1 cellular context compared by ENCODE assay signal in the genomic region with DNA sequence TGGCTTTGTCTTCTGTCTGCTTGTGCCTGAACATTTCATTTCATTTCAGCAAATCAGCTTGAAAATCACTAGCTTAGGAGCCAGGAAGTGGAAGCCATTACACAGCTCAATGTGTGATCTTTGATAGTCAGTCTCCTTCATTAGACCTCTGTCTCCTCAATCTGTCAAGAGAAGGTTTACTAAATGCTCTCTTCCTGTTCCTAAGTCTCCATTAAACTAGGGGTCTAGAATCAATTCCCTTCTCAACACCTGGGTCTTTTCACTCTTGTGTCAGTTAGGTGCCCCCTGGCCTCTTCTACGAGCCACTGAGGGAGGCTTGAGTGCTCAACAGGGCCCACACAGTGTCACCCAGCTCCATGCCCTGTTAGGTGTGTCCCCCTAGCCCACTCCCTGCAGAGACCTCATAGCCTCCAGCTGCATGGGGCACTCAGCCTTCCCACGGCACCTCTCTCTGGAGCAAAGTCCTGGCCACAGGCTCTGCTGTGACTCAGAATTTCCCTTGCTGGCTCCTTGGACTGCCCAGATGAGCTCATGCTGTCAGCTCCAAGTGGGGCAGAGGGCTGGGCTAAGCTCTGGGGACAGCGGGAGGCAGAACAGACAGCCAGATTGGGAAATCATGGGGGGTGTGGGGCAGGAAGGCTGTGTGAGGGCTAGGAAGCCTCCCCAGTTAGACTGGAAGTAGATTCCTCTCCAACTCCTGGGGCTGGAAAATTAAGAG.
A peak's percentile ranks its signal among the peaks of the same experiment; 100 is the strongest.
TF ChIP-seq lines count a peak whose summit lies in the region.

No MANE protein-coding gene starts in this region.

TF ChIP-seq in A549, 52 proteins besides CTCF, POLR2A, EP300 and RAD21 (continued from another document):
- TF ChIP-seq, protein P1, sequence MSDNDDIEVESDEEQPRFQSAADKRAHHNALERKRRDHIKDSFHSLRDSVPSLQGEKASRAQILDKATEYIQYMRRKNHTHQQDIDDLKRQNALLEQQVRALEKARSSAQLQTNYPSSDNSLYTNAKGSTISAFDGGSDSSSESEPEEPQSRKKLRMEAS (IDR thresholded peaks at IDR 0.05): peak; percentile 63
- TF ChIP-seq RARB (CRISPR knock-in tag; IDR thresholded peaks at IDR 0.05): no peak
- TF ChIP-seq TFCP2L1 (CRISPR knock-in tag; IDR thresholded peaks at IDR 0.05): no peak
- TF ChIP-seq RFX5 (IDR thresholded peaks at IDR 0.05): no peak
- TF ChIP-seq, protein P2, sequence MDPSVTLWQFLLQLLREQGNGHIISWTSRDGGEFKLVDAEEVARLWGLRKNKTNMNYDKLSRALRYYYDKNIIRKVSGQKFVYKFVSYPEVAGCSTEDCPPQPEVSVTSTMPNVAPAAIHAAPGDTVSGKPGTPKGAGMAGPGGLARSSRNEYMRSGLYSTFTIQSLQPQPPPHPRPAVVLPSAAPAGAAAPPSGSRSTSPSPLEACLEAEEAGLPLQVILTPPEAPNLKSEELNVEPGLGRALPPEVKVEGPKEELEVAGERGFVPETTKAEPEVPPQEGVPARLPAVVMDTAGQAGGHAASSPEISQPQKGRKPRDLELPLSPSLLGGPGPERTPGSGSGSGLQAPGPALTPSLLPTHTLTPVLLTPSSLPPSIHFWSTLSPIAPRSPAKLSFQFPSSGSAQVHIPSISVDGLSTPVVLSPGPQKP (IDR thresholded peaks at IDR 0.05; ENCODE audit: low read depth, low read length): no peak
- no peak for TF ChIP-seq FOSB (CRISPR knock-in tag; IDR thresholded peaks at IDR 0.05)
- TF ChIP-seq ZNF302 (CRISPR knock-in tag; IDR thresholded peaks at IDR 0.05): no peak
- TF ChIP-seq RNF2 (IDR thresholded peaks at IDR 0.05; ENCODE audit: borderline replicate concordance, low read depth): no peak
- peak; percentile 71; the same call in 1 of the 2 replicates for TF ChIP-seq GATA3 (IDR thresholded peaks at IDR 0.05; ENCODE audit: borderline replicate concordance)
- TF ChIP-seq MAZ (IDR thresholded peaks at IDR 0.05; ENCODE audit: borderline replicate concordance, low read depth, low read length): no peak
- TF ChIP-seq FOSL2 (IDR thresholded peaks at IDR 0.05): peak; percentile 78
- TF ChIP-seq FOSL2 (CRISPR knock-in tag; IDR thresholded peaks at IDR 0.05): peak; percentile 97
- TF ChIP-seq HOXB13 (CRISPR knock-in tag; IDR thresholded peaks at IDR 0.05; ENCODE audit: low read depth): no peak
- no peak for TF ChIP-seq CHD2 (IDR thresholded peaks at IDR 0.05; ENCODE audit: low read length, partially characterized antibody)
- TF ChIP-seq NR3C1 (IDR thresholded peaks at IDR 0.05): no peak
- no peak for TF ChIP-seq ZC3H11A (IDR thresholded peaks at IDR 0.05)
- TF ChIP-seq CBX2 (IDR thresholded peaks at IDR 0.05; ENCODE audit: borderline replicate concordance, low read depth): no peak
- no peak for TF ChIP-seq ESRRA (IDR thresholded peaks at IDR 0.05; ENCODE audit: borderline replicate concordance, low read length)
- peak; percentile 46; the same call in 1 of the 2 replicates for TF ChIP-seq MYC (IDR thresholded peaks at IDR 0.05; ENCODE audit: borderline replicate concordance, low read length)
- TF ChIP-seq, protein P3, sequence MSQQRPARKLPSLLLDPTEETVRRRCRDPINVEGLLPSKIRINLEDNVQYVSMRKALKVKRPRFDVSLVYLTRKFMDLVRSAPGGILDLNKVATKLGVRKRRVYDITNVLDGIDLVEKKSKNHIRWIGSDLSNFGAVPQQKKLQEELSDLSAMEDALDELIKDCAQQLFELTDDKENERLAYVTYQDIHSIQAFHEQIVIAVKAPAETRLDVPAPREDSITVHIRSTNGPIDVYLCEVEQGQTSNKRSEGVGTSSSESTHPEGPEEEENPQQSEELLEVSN (IDR thresholded peaks at IDR 0.05; ENCODE audit: borderline replicate concordance, low read depth): no peak
- TF ChIP-seq JUN (IDR thresholded peaks at IDR 0.05): peak in 1 of 2 experiments; percentile 86; a peak in 3 of 5 replicates
- no peak for TF ChIP-seq TP53 (CRISPR knock-in tag; IDR thresholded peaks at IDR 0.05)
- peak; percentile 89 to 98 for TF ChIP-seq CEBPB (IDR thresholded peaks at IDR 0.05)
- TF ChIP-seq HEYL (CRISPR knock-in tag; IDR thresholded peaks at IDR 0.05): 0 out of 2 replicates have a peak, but pooled peaks have one; percentile 29
- TF ChIP-seq, protein P4, sequence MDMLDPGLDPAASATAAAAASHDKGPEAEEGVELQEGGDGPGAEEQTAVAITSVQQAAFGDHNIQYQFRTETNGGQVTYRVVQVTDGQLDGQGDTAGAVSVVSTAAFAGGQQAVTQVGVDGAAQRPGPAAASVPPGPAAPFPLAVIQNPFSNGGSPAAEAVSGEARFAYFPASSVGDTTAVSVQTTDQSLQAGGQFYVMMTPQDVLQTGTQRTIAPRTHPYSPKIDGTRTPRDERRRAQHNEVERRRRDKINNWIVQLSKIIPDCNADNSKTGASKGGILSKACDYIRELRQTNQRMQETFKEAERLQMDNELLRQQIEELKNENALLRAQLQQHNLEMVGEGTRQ (IDR thresholded peaks at IDR 0.05): no peak
- TF ChIP-seq, protein P5, sequence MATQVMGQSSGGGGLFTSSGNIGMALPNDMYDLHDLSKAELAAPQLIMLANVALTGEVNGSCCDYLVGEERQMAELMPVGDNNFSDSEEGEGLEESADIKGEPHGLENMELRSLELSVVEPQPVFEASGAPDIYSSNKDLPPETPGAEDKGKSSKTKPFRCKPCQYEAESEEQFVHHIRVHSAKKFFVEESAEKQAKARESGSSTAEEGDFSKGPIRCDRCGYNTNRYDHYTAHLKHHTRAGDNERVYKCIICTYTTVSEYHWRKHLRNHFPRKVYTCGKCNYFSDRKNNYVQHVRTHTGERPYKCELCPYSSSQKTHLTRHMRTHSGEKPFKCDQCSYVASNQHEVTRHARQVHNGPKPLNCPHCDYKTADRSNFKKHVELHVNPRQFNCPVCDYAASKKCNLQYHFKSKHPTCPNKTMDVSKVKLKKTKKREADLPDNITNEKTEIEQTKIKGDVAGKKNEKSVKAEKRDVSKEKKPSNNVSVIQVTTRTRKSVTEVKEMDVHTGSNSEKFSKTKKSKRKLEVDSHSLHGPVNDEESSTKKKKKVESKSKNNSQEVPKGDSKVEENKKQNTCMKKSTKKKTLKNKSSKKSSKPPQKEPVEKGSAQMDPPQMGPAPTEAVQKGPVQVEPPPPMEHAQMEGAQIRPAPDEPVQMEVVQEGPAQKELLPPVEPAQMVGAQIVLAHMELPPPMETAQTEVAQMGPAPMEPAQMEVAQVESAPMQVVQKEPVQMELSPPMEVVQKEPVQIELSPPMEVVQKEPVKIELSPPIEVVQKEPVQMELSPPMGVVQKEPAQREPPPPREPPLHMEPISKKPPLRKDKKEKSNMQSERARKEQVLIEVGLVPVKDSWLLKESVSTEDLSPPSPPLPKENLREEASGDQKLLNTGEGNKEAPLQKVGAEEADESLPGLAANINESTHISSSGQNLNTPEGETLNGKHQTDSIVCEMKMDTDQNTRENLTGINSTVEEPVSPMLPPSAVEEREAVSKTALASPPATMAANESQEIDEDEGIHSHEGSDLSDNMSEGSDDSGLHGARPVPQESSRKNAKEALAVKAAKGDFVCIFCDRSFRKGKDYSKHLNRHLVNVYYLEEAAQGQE (IDR thresholded peaks at IDR 0.05): no peak
- no peak for TF ChIP-seq RCOR1 (IDR thresholded peaks at IDR 0.05; ENCODE audit: low read depth, low read length)
- no peak for TF ChIP-seq ZFP36 (IDR thresholded peaks at IDR 0.05; ENCODE audit: borderline replicate concordance, partially characterized antibody)
- TF ChIP-seq KDM5A (IDR thresholded peaks at IDR 0.05): no peak
- TF ChIP-seq CBX8 (IDR thresholded peaks at IDR 0.05): no peak
- TF ChIP-seq BHLHE40 (IDR thresholded peaks at IDR 0.05; ENCODE audit: low read depth, low read length): no peak
- TF ChIP-seq, protein P6, sequence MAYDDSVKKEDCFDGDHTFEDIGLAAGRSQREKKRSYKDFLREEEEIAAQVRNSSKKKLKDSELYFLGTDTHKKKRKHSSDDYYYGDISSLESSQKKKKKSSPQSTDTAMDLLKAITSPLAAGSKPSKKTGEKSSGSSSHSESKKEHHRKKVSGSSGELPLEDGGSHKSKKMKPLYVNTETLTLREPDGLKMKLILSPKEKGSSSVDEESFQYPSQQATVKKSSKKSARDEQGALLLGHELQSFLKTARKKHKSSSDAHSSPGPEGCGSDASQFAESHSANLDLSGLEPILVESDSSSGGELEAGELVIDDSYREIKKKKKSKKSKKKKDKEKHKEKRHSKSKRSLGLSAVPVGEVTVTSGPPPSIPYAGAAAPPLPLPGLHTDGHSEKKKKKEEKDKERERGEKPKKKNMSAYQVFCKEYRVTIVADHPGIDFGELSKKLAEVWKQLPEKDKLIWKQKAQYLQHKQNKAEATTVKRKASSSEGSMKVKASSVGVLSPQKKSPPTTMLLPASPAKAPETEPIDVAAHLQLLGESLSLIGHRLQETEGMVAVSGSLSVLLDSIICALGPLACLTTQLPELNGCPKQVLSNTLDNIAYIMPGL (CRISPR knock-in tag; IDR thresholded peaks at IDR 0.05; ENCODE audit: borderline replicate concordance): no peak
- no peak for TF ChIP-seq ZSCAN20 (CRISPR knock-in tag; IDR thresholded peaks at IDR 0.05)
- TF ChIP-seq JUNB (IDR thresholded peaks at IDR 0.05): peak; percentile 71
- TF ChIP-seq, protein P7, sequence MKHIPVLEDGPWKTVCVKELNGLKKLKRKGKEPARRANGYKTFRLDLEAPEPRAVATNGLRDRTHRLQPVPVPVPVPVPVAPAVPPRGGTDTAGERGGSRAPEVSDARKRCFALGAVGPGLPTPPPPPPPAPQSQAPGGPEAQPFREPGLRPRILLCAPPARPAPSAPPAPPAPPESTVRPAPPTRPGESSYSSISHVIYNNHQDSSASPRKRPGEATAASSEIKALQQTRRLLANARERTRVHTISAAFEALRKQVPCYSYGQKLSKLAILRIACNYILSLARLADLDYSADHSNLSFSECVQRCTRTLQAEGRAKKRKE (CRISPR knock-in tag; IDR thresholded peaks at IDR 0.05; ENCODE audit: low read depth): no peak
TF ChIP-seq in A549: peak in this region for 10.
